ENCODE assay signal across 20 cellular contexts in the genomic region with DNA sequence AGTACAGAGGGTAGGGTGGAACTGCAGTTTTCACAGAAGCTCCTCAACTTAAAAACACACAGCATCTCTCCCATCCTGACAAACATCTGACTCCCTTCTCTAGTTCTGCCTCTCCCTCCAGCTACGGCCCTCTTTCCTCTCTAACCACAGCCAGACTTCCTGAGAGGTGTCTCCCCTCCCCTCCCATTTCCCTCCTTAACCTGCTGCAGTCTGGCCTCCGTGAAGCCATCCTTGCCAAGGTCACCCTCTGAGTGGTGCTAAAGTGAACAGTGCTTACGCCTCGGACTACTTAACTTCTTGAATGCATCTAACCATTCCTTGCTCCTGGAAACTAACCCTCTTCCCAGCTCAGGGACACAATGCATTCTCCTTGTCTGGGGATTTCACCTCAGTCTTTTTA. TPM values are rescaled to one million over a fixed set of nuclear protein-coding genes. Genes with fewer than 3 reads are reported as not detected.
DNase-seq lines count a peak whose midpoint lies in the region; ATAC-seq and TF ChIP-seq lines count a peak whose summit lies in the region.
"Had no signal": no experiment of that assay in that cellular context is flagged by ENCODE, and none has a peak within 500 bp of the region (broad histone marks: within the 10 kb centered on the region; RNA-seq: fewer than 3 reads in every experiment).

No MANE protein-coding gene starts in this region.

- no peaks in the 10 kb centered on the region for H3K9me3 Mint-ChIP-seq in endothelial cell (ENCODE audit: unreplicated experiment)
- H3K9me3 Mint-ChIP-seq: HFFc6 had no signal

- H3K27me3 ChIP-seq in heart right ventricle: peaks cover 0 to 68% (median 0%) of the 10 kb centered on the region in 7 donors
- no peaks in the 10 kb centered on the region for H3K27me3 ChIP-seq in thyroid gland

- H3K36me3 Mint-ChIP-seq in endothelial cell (ENCODE audit: low read depth, unreplicated experiment): peaks cover 8% of the 10 kb centered on the region
- H3K36me3 Mint-ChIP-seq: CD4-positive, CD25-positive, alpha-beta regulatory T cell had no signal

- intact Hi-C loops in heart right ventricle (cut with DNase I) (loop anchor here in 2 of 10 donors (5.0 to 10.0 kb wide), 3 partner anchors 44 to 54 kb away; no protein-coding TSS in a partner anchor), cardiac septum (cut with DNase I) (no loop called here), thyroid gland (cut with DNase I) (no loop called here)

- peaks cover 13% of the 10 kb centered on the region for H3K27me3 Mint-ChIP-seq in endothelial cell (ENCODE audit: unreplicated experiment)
- H3K27me3 Mint-ChIP-seq: CD4-positive, CD25-positive, alpha-beta regulatory T cell had no signal

- TF ChIP-seq POLR2A in thyroid gland (IDR thresholded peaks at IDR 0.05): no peak

- H3K27ac Mint-ChIP-seq in endothelial cell (ENCODE audit: unreplicated experiment): peak overlapping the region; percentile 99
- H3K27ac Mint-ChIP-seq: B cell, HFFc6 had no signal

- peak in 1 of 8 donors; percentile 36 for ATAC-seq in heart right ventricle

- H3K4me3 Mint-ChIP-seq in endothelial cell (ENCODE audit: unreplicated experiment): no peak overlapping the region
- H3K4me3 Mint-ChIP-seq: B cell; CD4-positive, CD25-positive, alpha-beta regulatory T cell; HFFc6 had no signal

- TF ChIP-seq CTCF in heart right ventricle (IDR thresholded peaks at IDR 0.05) (no peak), endothelial cell (IDR thresholded peaks at IDR 0.05; ENCODE audit: unreplicated experiment) (no peak), thyroid gland (IDR thresholded peaks at IDR 0.05) (no peak)

- H3K36me3 ChIP-seq in heart right ventricle (no peaks in the 10 kb centered on the region), thyroid gland (no peaks in the 10 kb centered on the region)

- H3K4me1 ChIP-seq in heart right ventricle (peaks cover 0 to 37% (median 10%) of the 10 kb centered on the region in 9 donors), thyroid gland (peaks cover 0 to 8% of the 10 kb centered on the region in 2 donors)

- peaks cover 42% of the 10 kb centered on the region for H3K4me1 Mint-ChIP-seq in endothelial cell (ENCODE audit: unreplicated experiment)

- DNase-seq in heart right ventricle (no peak), cardiac septum (ENCODE audit: low spot score) (no peak), Kasumi-1 (lab: John Stamatoyannopoulos, UW) (peak; percentile 47 to 67), endothelial cell (ENCODE audit: low spot score) (no peak), thyroid gland (peak; percentile 25 to 38), hypothalamus (lab: John Stamatoyannopoulos, UW) (no peak), retina (no peak)
- DNase-seq: CD4-positive, CD25-positive, alpha-beta regulatory T cell; DMS153; GF-D8; H7; HFFc6; IMR-90; NCI-H1694 treated with DMSO at 0.1 percent for 48 hours; NK-92 treated with Interleukin-12 subunit alpha and Interleukin-12 subunit beta, amount 100 ng/mL, for 24 hours; SIG-M5 had no signal

- H3K27ac ChIP-seq in heart right ventricle (peak overlapping the region in 8 of 10 donors; percentile 13 to 85 (median 72)), thyroid gland (no peak overlapping the region)
- H3K27ac ChIP-seq: HL-60 had no signal

- H3K9me3 ChIP-seq in heart right ventricle (no peaks in the 10 kb centered on the region), thyroid gland (no peaks in the 10 kb centered on the region)

- WGBS in heart right ventricle, 2 donors: 53 to 57% methylated on average over 4 of the region's 4 CpGs
- 13 to 26% methylated on average over 4 of the region's 4 CpGs for WGBS in thyroid gland, 2 donors

- no peak overlapping the region for H3K4me3 ChIP-seq in heart right ventricle
- no peak overlapping the region for H3K4me3 ChIP-seq in thyroid gland (replicated peaks in 1 of 3)

RNA-seq across cellular contexts. Expression of gene RTL5, which starts 53.3 kb away (rescaled TPM):
- total RNA-seq in heart right ventricle (1 to 10 TPM; 1.6 to 5.4 (median 2.9) TPM), cardiac septum (6.3 TPM), endothelial cell (ENCODE audit: unreplicated experiment) (8.5 TPM), thyroid gland (1 to 10 TPM; 3.6 to 6.6 (median 5.9) TPM)
- polyA plus RNA-seq in heart right ventricle: 1 to 10 TPM; 1.1 to 1.8 TPM
- total RNA-seq: HT1080, OCI-LY7 had no signal

Comparison
In these comparisons a context has a peak if more than half of its experiments do, and no peak if none do; other contexts are left out.
1. DNase-seq: peak in Kasumi-1 (2 of 2) and thyroid gland (2 of 2); none in heart right ventricle (0 of 2), cardiac septum (single experiment), endothelial cell (single experiment), hypothalamus (0 of 51) and retina (single experiment).
2. H3K27ac ChIP-seq: peak in heart right ventricle (8 of 10); none in thyroid gland (0 of 3).